ENCODE assay signal across 18 cellular contexts in the genomic region with DNA sequence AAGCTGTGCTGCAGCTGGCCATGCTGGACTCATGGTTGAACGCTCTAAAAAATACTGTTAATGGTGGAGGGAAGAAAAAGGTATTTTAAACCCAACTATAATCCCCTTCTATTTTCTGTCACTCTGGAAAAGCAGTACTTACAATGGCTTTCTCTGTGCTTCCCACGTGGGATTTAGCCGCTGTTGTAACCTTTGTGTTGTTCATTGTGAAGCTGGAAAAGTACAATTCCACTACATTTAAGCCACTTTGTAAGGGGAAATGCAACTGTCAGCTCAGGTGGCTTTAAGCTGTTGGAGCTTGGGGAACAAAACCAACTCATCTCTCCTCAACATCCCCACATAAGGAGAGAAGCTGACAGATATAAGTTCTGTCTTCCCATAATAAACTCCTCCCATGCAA.
"Had no signal": no experiment of that assay in that cellular context is flagged by ENCODE, and none has a peak within 500 bp of the region (broad histone marks: within the 10 kb centered on the region; RNA-seq: fewer than 3 reads in every experiment).

No MANE protein-coding gene starts in this region.

- DNase-seq: effector CD8-positive, alpha-beta T cell; glutamatergic neuron; kidney; left cardiac atrium; left ventricle myocardium inferior; lower lobe of right lung; natural killer cell; posterior cingulate gyrus; small intestine; stimulated activated CD4-positive, alpha-beta T cell treated with anti-CD3 and anti-CD28 coated beads, Interleukin-2, amount 100 ng/mL, for 48 hours; stimulated activated naive CD4-positive, alpha-beta T cell treated with Interleukin-2 at 50 U/mL for 16 hours; trophoblast cell had no signal

- ATAC-seq: esophagus mucosa, gastroesophageal sphincter, left cardiac atrium, lower lobe of right lung, natural killer cell had no signal

- H3K4me1 Mint-ChIP-seq: memory B cell, mesothelial cell of epicardium, natural killer cell had no signal

- H3K27ac Mint-ChIP-seq: memory B cell, mesothelial cell of epicardium, natural killer cell had no signal

- H3K36me3 Mint-ChIP-seq: memory B cell, mesothelial cell of epicardium, natural killer cell had no signal

- H3K4me1 ChIP-seq: gastroesophageal sphincter, left ventricle myocardium inferior, lower lobe of right lung, right atrium auricular region had no signal

- H3K9me3 ChIP-seq: gastroesophageal sphincter, left ventricle myocardium inferior, lower lobe of right lung, right atrium auricular region had no signal

- H3K4me3 Mint-ChIP-seq: memory B cell, mesothelial cell of epicardium, natural killer cell had no signal

- H3K4me3 ChIP-seq: coronary artery, gastroesophageal sphincter, left ventricle myocardium inferior, lower lobe of right lung, right atrium auricular region had no signal

- H3K36me3 ChIP-seq: gastroesophageal sphincter, left ventricle myocardium inferior, lower lobe of right lung, right atrium auricular region had no signal

- H3K27me3 Mint-ChIP-seq: memory B cell had no signal

- H3K9me3 Mint-ChIP-seq: memory B cell, mesothelial cell of epicardium had no signal

- H3K27me3 ChIP-seq: gastroesophageal sphincter, right atrium auricular region had no signal

- H3K27ac ChIP-seq: coronary artery, gastroesophageal sphincter, left ventricle myocardium inferior, lower lobe of right lung, right atrium auricular region had no signal
